ENCODE assay signal across 7 cellular contexts in genomic region chr10:120183546-120183945, GRCh38.
"Had no signal": no experiment of that assay in that cellular context is flagged by ENCODE, and none has a peak within 500 bp of the region (broad histone marks: within the 10 kb centered on the region; RNA-seq: fewer than 3 reads in every experiment).

No MANE protein-coding gene starts in this region.

- FAIRE-seq: H1, H54 had no signal

- H2AFZ ChIP-seq: GM23338 had no signal

- H3K4me3 ChIP-seq: GM23338 had no signal

- ATAC-seq: GM23338 had no signal

- DNase-seq: H9, HCEC 1CT, KG1 had no signal

- H3K27ac ChIP-seq: HL-60 had no signal

- H3K4me2 ChIP-seq: GM23338 had no signal
